8 cellular contexts compared by ENCODE assay signal in genomic region chr10:32958085-32958991, GRCh38. TPM values are rescaled to one million over a fixed set of nuclear protein-coding genes. Genes with fewer than 3 reads are reported as not detected.
DNase-seq lines count a peak whose midpoint lies in the region; ATAC-seq and TF ChIP-seq lines count a peak whose summit lies in the region.

TSS of gene ITGB1 (minus strand) at chr10:32958230. CDS start at chr10:32935558, 22,672 bp downstream.

- H3K4me3 ChIP-seq in astrocyte of the cerebellum (ENCODE audit: low read depth, low read length) (peak within 1 kb of the TSS; percentile 86), rectal smooth muscle tissue (ENCODE audit: low read length) (peak within 1 kb of the TSS; percentile 96), vagina (peak within 1 kb of the TSS; percentile 86 to 100)

- TF ChIP-seq CTCF in astrocyte of the cerebellum (IDR thresholded peaks at IDR 0.05; ENCODE audit: low read depth, low read length, missing control alignments) (no peak), vagina (IDR thresholded peaks at IDR 0.05) (no peak)

- in situ Hi-C loops in astrocyte of the cerebellum (cut with HindIII; ENCODE audit: low sequenced_read_pairs) = no loop called here

- H3K4me1 ChIP-seq in rectal smooth muscle tissue (ENCODE audit: control insufficient read depth, insufficient read depth, low read length) = peaks cover 24% of the 10 kb centered on the region
- H3K4me1 ChIP-seq in vagina = peaks cover 68% of the 10 kb centered on the region

- intact Hi-C loops in vagina (cut with DNase I) = loop anchor here (2.0 kb wide), 1 partner anchor 46 kb away; no protein-coding TSS in a partner anchor

- ATAC-seq in GM18498 (IDR thresholded peaks at IDR 0.05; ENCODE audit: unreplicated experiment) (peak; percentile 83), HG02938 (IDR thresholded peaks at IDR 0.05; ENCODE audit: unreplicated experiment) (peak; percentile 63)

- peak within 1 kb of the TSS; percentile 99 for H3K9ac ChIP-seq in rectal smooth muscle tissue (ENCODE audit: low read length)

- no peaks in the 10 kb centered on the region for H3K36me3 ChIP-seq in rectal smooth muscle tissue (ENCODE audit: control insufficient read depth, insufficient read depth, low read length)
- no peaks in the 10 kb centered on the region for H3K36me3 ChIP-seq in vagina

- DNase-seq in NCI-H1930 (lab: John Stamatoyannopoulos, UW) (peak; percentile 56 to 70), T-helper 22 cell (ENCODE audit: low read depth) (peak; percentile 76), astrocyte of the cerebellum (ENCODE audit: low read depth) (peak; percentile 86), hepatic stellate cell (ENCODE audit: low spot score) (peak; percentile 88), vagina (ENCODE audit: extremely low spot score in 2 of 2) (peak in 1 of 2 donors; percentile 96)

- no peaks in the 10 kb centered on the region for H3K27me3 ChIP-seq in rectal smooth muscle tissue (ENCODE audit: control insufficient read depth, insufficient read depth, low read length)
- no peaks in the 10 kb centered on the region for H3K27me3 ChIP-seq in vagina

- peak within 1 kb of the TSS; percentile 99 for H3K27ac ChIP-seq in rectal smooth muscle tissue (ENCODE audit: low read depth, low read length)
- H3K27ac ChIP-seq in vagina = peak within 1 kb of the TSS; percentile 92

- peak in 1 of 2 donors; percentile 83 for TF ChIP-seq POLR2A in vagina (IDR thresholded peaks at IDR 0.05)

- H3K9me3 ChIP-seq in vagina = no peaks in the 10 kb centered on the region

RNA-seq across cellular contexts. Expression of gene ITGB1, which starts in this region (rescaled TPM):
- total RNA-seq in vagina = 193 TPM
